In the genomic region with DNA sequence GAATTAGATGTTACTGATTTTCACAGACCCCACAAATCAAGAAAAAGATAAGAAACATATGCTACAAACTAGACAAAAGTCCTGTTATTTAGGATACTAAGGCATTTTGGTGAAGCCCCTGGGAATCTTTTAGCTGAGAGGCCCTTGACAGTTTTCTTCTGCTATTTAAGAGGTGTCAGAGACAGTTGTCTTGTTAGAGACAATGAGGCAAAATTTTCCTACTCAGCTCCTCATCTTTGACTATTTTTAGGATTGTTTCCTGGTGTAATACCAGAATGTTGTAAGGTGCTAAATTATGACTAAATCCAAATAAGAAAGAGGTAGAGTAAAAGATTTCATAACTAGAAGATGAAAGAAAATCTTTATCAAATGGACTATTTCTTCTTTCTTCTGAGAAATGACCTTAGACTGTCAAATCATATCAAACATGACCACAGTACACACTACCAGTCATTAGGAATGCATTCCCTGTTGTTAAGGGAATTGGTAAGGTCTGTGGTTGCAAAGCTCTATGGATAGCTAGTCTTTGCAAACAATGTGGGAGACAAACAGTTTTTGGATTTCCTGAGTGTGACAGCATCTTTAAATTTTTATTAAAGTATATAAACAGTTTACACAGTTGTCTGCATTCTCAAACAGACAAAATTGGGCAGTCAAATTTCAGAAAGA, we compare ENCODE assay signal across 28 cellular contexts.
"Had no signal": no experiment of that assay in that cellular context is flagged by ENCODE, and none has a peak within 500 bp of the region (broad histone marks: within the 10 kb centered on the region; RNA-seq: fewer than 3 reads in every experiment).

No MANE protein-coding gene starts in this region.

- ATAC-seq: foreskin keratinocyte; gastroesophageal sphincter; left colon; lower lobe of right lung; naive thymus-derived CD8-positive, alpha-beta T cell; pancreas; sciatic nerve had no signal

- H3K4me3 Mint-ChIP-seq: dendritic cell treated with granulocyte-macrophage colony-stimulating factor and Interleukin-4, amounts not matched to agents 40 ng/mL and 50 ng/mL, for 4 days; naive thymus-derived CD8-positive, alpha-beta T cell; nephron progenitor cell; type B pancreatic cell had no signal

- H3K27me3 Mint-ChIP-seq: dendritic cell treated with granulocyte-macrophage colony-stimulating factor and Interleukin-4, amounts not matched to agents 40 ng/mL and 50 ng/mL, for 4 days; naive thymus-derived CD8-positive, alpha-beta T cell; type B pancreatic cell had no signal

- H3K9me3 Mint-ChIP-seq: nephron progenitor cell had no signal

- H3K27ac Mint-ChIP-seq: dendritic cell treated with granulocyte-macrophage colony-stimulating factor and Interleukin-4, amounts not matched to agents 40 ng/mL and 50 ng/mL, for 4 days; naive thymus-derived CD8-positive, alpha-beta T cell; nephron progenitor cell; type B pancreatic cell had no signal

- DNase-seq: colonic mucosa; effector CD8-positive, alpha-beta T cell; foreskin keratinocyte; glutamatergic neuron; heart right ventricle; hippocampal formation; islet precursor cell; kidney glomerular epithelial cell; left colon; left ventricle myocardium inferior; lower lobe of right lung; naive thymus-derived CD8-positive, alpha-beta T cell; nephron progenitor cell; pancreas; stimulated activated CD4-positive, alpha-beta T cell treated with anti-CD3 and anti-CD28 coated beads, Interleukin-12 subunit alpha, Interleukin-12 subunit beta, amount 100 ng/mL, for 4 hours; stimulated activated CD4-positive, alpha-beta T cell treated with anti-CD3 and anti-CD28 coated beads, Interleukin-1b, Interleukin-23, amount 100 ng/mL, for 48 hours; stimulated activated CD4-positive, alpha-beta T cell treated with anti-CD3 and anti-CD28 coated beads, Interleukin-4, amount 100 ng/mL, for 1 hour; stimulated activated CD8-positive, alpha-beta memory T cell treated with anti-CD3 and anti-CD28 coated beads, Interleukin-4, amount 100 ng/mL, for 48 hours; stimulated activated naive CD4-positive, alpha-beta T cell; stomach; testis; tibial artery had no signal

- H3K36me3 Mint-ChIP-seq: type B pancreatic cell had no signal

- H3K27me3 ChIP-seq: colonic mucosa, esophagus muscularis mucosa, foreskin keratinocyte, gastroesophageal sphincter, heart right ventricle, pancreas, stomach, testis, tibial artery had no signal

- H3K36me3 ChIP-seq: colonic mucosa, esophagus muscularis mucosa, gastroesophageal sphincter, heart right ventricle, left ventricle myocardium inferior, lower lobe of right lung, pancreas, stomach, tibial artery had no signal

- H3K4me1 ChIP-seq: colonic mucosa, esophagus muscularis mucosa, foreskin keratinocyte, gastroesophageal sphincter, lower lobe of right lung, pancreas, testis, tibial artery had no signal

- H3K9me3 ChIP-seq: colonic mucosa, esophagus muscularis mucosa, lower lobe of right lung, pancreas, testis, tibial artery had no signal

- H3K4me1 Mint-ChIP-seq: naive thymus-derived CD8-positive, alpha-beta T cell; nephron progenitor cell had no signal

- H3K4me3 ChIP-seq: colonic mucosa, esophagus muscularis mucosa, gastroesophageal sphincter, heart right ventricle, left ventricle myocardium inferior, lower lobe of right lung, pancreas, smooth muscle cell, stomach, testis, tibial artery had no signal

- H3K27ac ChIP-seq: colonic mucosa, esophagus muscularis mucosa, foreskin keratinocyte, gastroesophageal sphincter, heart right ventricle, left ventricle myocardium inferior, lower lobe of right lung, pancreas, stomach, testis, tibial artery had no signal
